ENCODE assay signal across 35 cellular contexts in genomic region chr2:144785253-144785652, GRCh38.
"Had no signal": no experiment of that assay in that cellular context is flagged by ENCODE, and none has a peak within 500 bp of the region (broad histone marks: within the 10 kb centered on the region; RNA-seq: fewer than 3 reads in every experiment).

No MANE protein-coding gene starts in this region.

- H3K27me3 Mint-ChIP-seq: activated B cell treated with CpG ODN at 0.5 μM for 24 hours; activated CD4-positive, alpha-beta T cell treated with anti-CD3 and anti-CD28 coated beads, Interleukin-2, amount 10 ng/mL, durations not matched to agents 24 days and 14 days; activated CD8-positive, alpha-beta T cell treated with anti-CD3 and anti-CD28 coated beads for 36 hours had no signal

- H3K36me3 ChIP-seq: ascending aorta, cardiac muscle cell had no signal

- ATAC-seq: activated CD8-positive, alpha-beta T cell treated with anti-CD3 and anti-CD28 coated beads for 36 hours; activated naive CD4-positive, alpha-beta T cell treated with anti-CD3 and anti-CD28 coated beads, Interleukin-2, amount 50 U/mL, for 72 hours; activated T-cell treated with anti-CD3 and anti-CD28 coated beads, Interleukin-2, amount 50 U/mL, for 4 hours; activated T-cell treated with anti-CD3 and anti-CD28 coated beads, Interleukin-2, amount 50 U/mL, for 72 hours; activated T-helper 17 cell treated with anti-CD3 and anti-CD28 coated beads, Interleukin-2, amount 50 U/mL, for 72 hours had no signal

- H3K4me3 Mint-ChIP-seq: activated B cell treated with CpG ODN at 0.5 μM for 24 hours; activated CD4-positive, alpha-beta memory T cell treated with anti-CD3 and anti-CD28 coated beads for 36 hours; activated CD4-positive, alpha-beta T cell treated with anti-CD3 and anti-CD28 coated beads, Interleukin-2, amount 10 ng/mL, durations not matched to agents 24 days and 14 days; activated CD8-positive, alpha-beta T cell treated with anti-CD3 and anti-CD28 coated beads for 36 hours; activated naive CD4-positive, alpha-beta T cell treated with anti-CD3 and anti-CD28 coated beads for 36 hours; activated naive CD8-positive, alpha-beta T cell treated with anti-CD3 and anti-CD28 coated beads for 36 hours; activated T-cell treated with anti-CD3 and anti-CD28 coated beads, Interleukin-2, amount 50 U/mL, for 4 hours; activated T-cell treated with anti-CD3 and anti-CD28 coated beads, Interleukin-2, amount 50 U/mL, for 72 hours; activated T-helper 1 cell treated with anti-CD3 and anti-CD28 coated beads, Interleukin-12 subunit alpha, Interleukin-12 subunit beta, Interleukin-2, Interleukin-4 antibody, amounts not matched to agents 30 ng/mL and 10 ng/mL and 1 ng/mL, durations not matched to agents 14 hours and 24 hours and 36 hours; activated T-helper 17 cell treated with anti-CD3 and anti-CD28 coated beads, Interleukin-2, amount 50 U/mL, for 72 hours; brain; T-helper 1 cell treated with Interleukin-12 subunit alpha and Interleukin-12 subunit beta and Interleukin-4 antibody, amounts not matched to agents 30 μg/mL and 1 μg/mL, for 36 hours; T-helper 2 cell treated with Interferon-gamma antibody and Interleukin-4, amounts not matched to agents 5 μg/mL and 100 μg/mL, for 36 hours had no signal

- H3K4me3 ChIP-seq: ascending aorta, cardiac muscle cell had no signal

- DNase-seq: activated B cell treated with CpG ODN at 0.5 μM for 24 hours; activated CD4-positive, alpha-beta memory T cell treated with anti-CD3 and anti-CD28 coated beads for 36 hours; activated CD4-positive, alpha-beta T cell treated with anti-CD3 and anti-CD28 coated beads for 4 hours; activated CD4-positive, alpha-beta T cell treated with anti-CD3 and anti-CD28 coated beads, Interleukin-2, amount 10 ng/mL, durations not matched to agents 24 days and 14 days; activated CD4-positive, alpha-beta T cell treated with anti-CD3 and anti-CD28 coated beads, Interleukin-2, amount 50 U/mL, for 1 hour; activated CD4-positive, alpha-beta T cell treated with anti-CD3 and anti-CD28 coated beads, Interleukin-2, amount 50 U/mL, for 4 hours; activated CD4-positive, CD25-positive, alpha-beta regulatory T cell treated with anti-CD3 and anti-CD28 coated beads, Interleukin-2, amount 50 U/mL, for 72 hours; activated CD8-positive, alpha-beta memory T cell treated with anti-CD3 and anti-CD28 coated beads, Interleukin-2, amount 50 U/mL, for 4 hours; activated CD8-positive, alpha-beta T cell treated with anti-CD3 and anti-CD28 coated beads for 36 hours; activated effector memory CD4-positive, alpha-beta T cell treated with anti-CD3 and anti-CD28 coated beads, Interleukin-2, amount 50 U/mL, for 16 hours; activated gamma-delta T cell treated with Interleukin-2 at 50 U/mL for 16 hours; activated naive CD4-positive, alpha-beta T cell; activated naive CD4-positive, alpha-beta T cell treated with anti-CD3 and anti-CD28 coated beads for 36 hours; activated naive CD4-positive, alpha-beta T cell treated with anti-CD3 and anti-CD28 coated beads, Interleukin-2, amount 50 U/mL, for 16 hours; activated naive CD8-positive, alpha-beta T cell treated with anti-CD3 and anti-CD28 coated beads for 36 hours; activated T-cell treated with anti-CD3 and anti-CD28 coated beads for 4 hours; activated T-cell treated with anti-CD3 and anti-CD28 coated beads, Interleukin-2, amount 50 U/mL, for 1 hour; activated T-cell treated with anti-CD3 and anti-CD28 coated beads, Interleukin-2, amount 50 U/mL, for 4 hours; activated T-cell treated with anti-CD3 and anti-CD28 coated beads, Interleukin-2, amount 50 U/mL, for 72 hours; amygdala; anterior cingulate cortex; central memory CD4-positive, alpha-beta T cell; T-helper 1 cell; T-helper 2 cell; T-helper 9 cell had no signal

- H3K36me3 Mint-ChIP-seq: activated CD4-positive, alpha-beta memory T cell treated with anti-CD3 and anti-CD28 coated beads for 36 hours; activated naive CD4-positive, alpha-beta T cell treated with anti-CD3 and anti-CD28 coated beads, Interleukin-2, amount 50 U/mL, for 72 hours; activated naive CD8-positive, alpha-beta T cell treated with anti-CD3 and anti-CD28 coated beads for 36 hours had no signal

- H3K27ac Mint-ChIP-seq: activated B cell treated with CpG ODN at 0.5 μM for 24 hours; activated CD4-positive, alpha-beta memory T cell treated with anti-CD3 and anti-CD28 coated beads for 36 hours; activated CD4-positive, alpha-beta T cell treated with anti-CD3 and anti-CD28 coated beads, Interleukin-2, amount 10 ng/mL, durations not matched to agents 24 days and 14 days; activated CD8-positive, alpha-beta T cell treated with anti-CD3 and anti-CD28 coated beads for 36 hours; activated naive CD4-positive, alpha-beta T cell treated with anti-CD3 and anti-CD28 coated beads for 36 hours; activated naive CD4-positive, alpha-beta T cell treated with anti-CD3 and anti-CD28 coated beads, Interleukin-2, amount 50 U/mL, for 72 hours; activated naive CD8-positive, alpha-beta T cell treated with anti-CD3 and anti-CD28 coated beads for 36 hours; activated T-cell treated with anti-CD3 and anti-CD28 coated beads, Interleukin-2, amount 50 U/mL, for 72 hours; activated T-helper 1 cell treated with anti-CD3 and anti-CD28 coated beads, Interleukin-12 subunit alpha, Interleukin-12 subunit beta, Interleukin-2, Interleukin-4 antibody, amounts not matched to agents 30 ng/mL and 10 ng/mL and 1 ng/mL, durations not matched to agents 14 hours and 24 hours and 36 hours; activated T-helper 17 cell treated with anti-CD3 and anti-CD28 coated beads, Interleukin-2, amount 50 U/mL, for 72 hours; brain; T-helper 1 cell treated with Interleukin-12 subunit alpha and Interleukin-12 subunit beta and Interleukin-4 antibody, amounts not matched to agents 30 μg/mL and 1 μg/mL, for 36 hours; T-helper 2 cell treated with Interferon-gamma antibody and Interleukin-4, amounts not matched to agents 5 μg/mL and 100 μg/mL, for 36 hours had no signal

- H3K27me3 ChIP-seq: ascending aorta, cardiac muscle cell had no signal

- H3K9me3 Mint-ChIP-seq: activated B cell treated with CpG ODN at 0.5 μM for 24 hours; activated CD4-positive, alpha-beta T cell treated with anti-CD3 and anti-CD28 coated beads, Interleukin-2, amount 10 ng/mL, durations not matched to agents 24 days and 14 days; activated CD8-positive, alpha-beta T cell treated with anti-CD3 and anti-CD28 coated beads for 36 hours; activated naive CD4-positive, alpha-beta T cell treated with anti-CD3 and anti-CD28 coated beads for 36 hours; activated T-cell treated with anti-CD3 and anti-CD28 coated beads, Interleukin-2, amount 50 U/mL, for 72 hours; activated T-helper 17 cell treated with anti-CD3 and anti-CD28 coated beads, Interleukin-2, amount 50 U/mL, for 72 hours; T-helper 1 cell treated with Interleukin-12 subunit alpha and Interleukin-12 subunit beta and Interleukin-4 antibody, amounts not matched to agents 30 μg/mL and 1 μg/mL, for 36 hours; T-helper 2 cell treated with Interferon-gamma antibody and Interleukin-4, amounts not matched to agents 5 μg/mL and 100 μg/mL, for 36 hours had no signal

- FAIRE-seq: TTC549 had no signal

- H3K4me1 ChIP-seq: ascending aorta had no signal

- H3K27ac ChIP-seq: ascending aorta, cardiac muscle cell, VCaP had no signal

- H3K4me1 Mint-ChIP-seq: activated B cell treated with CpG ODN at 0.5 μM for 24 hours; activated CD4-positive, alpha-beta T cell treated with anti-CD3 and anti-CD28 coated beads, Interleukin-2, amount 10 ng/mL, durations not matched to agents 24 days and 14 days; activated naive CD8-positive, alpha-beta T cell treated with anti-CD3 and anti-CD28 coated beads for 36 hours; activated T-helper 17 cell treated with anti-CD3 and anti-CD28 coated beads, Interleukin-2, amount 50 U/mL, for 72 hours; brain had no signal

- H3K9me3 ChIP-seq: ascending aorta had no signal
